18 cellular contexts compared by ENCODE assay signal in the genomic region with DNA sequence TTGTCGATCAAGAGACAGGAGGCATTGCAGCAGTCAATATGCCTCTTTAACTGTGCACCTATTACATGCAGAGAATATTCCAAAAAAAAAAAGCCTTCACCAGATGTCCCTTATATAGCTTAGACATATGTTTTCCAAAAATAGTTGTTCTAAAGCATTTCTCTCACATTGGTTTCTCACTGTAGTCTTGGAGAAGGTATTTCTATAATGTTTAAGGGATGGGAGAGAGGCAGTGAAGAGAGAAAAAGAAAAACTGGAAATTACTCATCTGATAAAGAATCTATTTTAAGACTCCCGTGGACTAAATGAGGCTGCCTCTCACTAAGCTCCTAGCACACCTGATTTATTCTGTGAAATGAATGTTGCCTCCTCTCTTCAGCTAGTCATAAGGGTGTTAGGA.
"Had no signal": no experiment of that assay in that cellular context is flagged by ENCODE, and none has a peak within 500 bp of the region (broad histone marks: within the 10 kb centered on the region; RNA-seq: fewer than 3 reads in every experiment).

No MANE protein-coding gene starts in this region.

- H3K27me3 ChIP-seq: pancreas, stomach had no signal

- H3K4me1 ChIP-seq: gastrocnemius medialis, psoas muscle had no signal

- H3K4me3 ChIP-seq: gastrocnemius medialis, lung, pancreas, psoas muscle, stomach had no signal

- DNase-seq: cortex of kidney; effector memory CD4-positive, alpha-beta T cell; gastrocnemius medialis; left cardiac atrium; left ventricle myocardium superior; naive B cell; occipital lobe; psoas muscle; stimulated activated CD4-positive, alpha-beta T cell treated with anti-CD3 and anti-CD28 coated beads, Interleukin-2, amount 100 ng/mL, for 24 hours; stimulated activated CD4-positive, alpha-beta T cell treated with anti-CD3 and anti-CD28 coated beads, Interleukin-4, amount 100 ng/mL, for 4 hours; stimulated activated naive B cell treated with anti-CD40 and anti-IgM and Interleukin-4, amounts not matched to agents 10 μg/mL and 1 μg/mL and 100 μg/mL, for 72 hours; stomach; substantia nigra; trophoblast cell had no signal

- H3K9me3 ChIP-seq: gastrocnemius medialis, pancreas, psoas muscle, stomach had no signal

- H3K36me3 ChIP-seq: gastrocnemius medialis, pancreas, stomach had no signal

- H3K27ac ChIP-seq: gastrocnemius medialis, psoas muscle had no signal

- ATAC-seq: esophagus mucosa, gastrocnemius medialis, left cardiac atrium, left ventricle myocardium superior, psoas muscle, sciatic nerve had no signal
